Comparison of ENCODE assay signal across 15 cellular contexts in genomic region chr1:227731696-227732585, GRCh38.
"Had no signal": no experiment of that assay in that cellular context is flagged by ENCODE, and none has a peak within 500 bp of the region (broad histone marks: within the 10 kb centered on the region; RNA-seq: fewer than 3 reads in every experiment).

No MANE protein-coding gene starts in this region.

- H3K4me3 Mint-ChIP-seq: activated CD8-positive, alpha-beta memory T cell treated with anti-CD3 and anti-CD28 coated beads, Interleukin-2, amount 10 ng/mL, durations not matched to agents 7 days and 5 days had no signal

- H3K9me3 ChIP-seq: gastroesophageal sphincter, spleen, upper lobe of left lung had no signal

- H3K27ac Mint-ChIP-seq: activated CD8-positive, alpha-beta memory T cell treated with anti-CD3 and anti-CD28 coated beads, Interleukin-2, amount 10 ng/mL, durations not matched to agents 7 days and 5 days; activated naive CD4-positive, alpha-beta T cell treated with anti-CD3 and anti-CD28 coated beads, Interleukin-2, amount 50 U/mL, for 24 hours; stimulated activated naive CD8-positive, alpha-beta T cell treated with anti-CD3 and anti-CD28 coated beads, Interleukin-15, Interleukin-2, amounts not matched to agents 100 ng/mL and 50 ng/mL, for 24 hours had no signal

- H3K4me3 ChIP-seq: cardiac muscle cell, gastroesophageal sphincter, spleen, upper lobe of left lung had no signal

- H3K9me3 Mint-ChIP-seq: activated naive CD4-positive, alpha-beta T cell treated with anti-CD3 and anti-CD28 coated beads, Interleukin-2, amount 50 U/mL, for 24 hours; naive thymus-derived CD8-positive, alpha-beta T cell; stimulated activated naive CD8-positive, alpha-beta T cell treated with anti-CD3 and anti-CD28 coated beads, Interleukin-15, Interleukin-2, amounts not matched to agents 100 ng/mL and 50 ng/mL, for 24 hours had no signal

- H3K36me3 Mint-ChIP-seq: activated naive CD4-positive, alpha-beta T cell treated with anti-CD3 and anti-CD28 coated beads, Interleukin-2, amount 50 U/mL, for 24 hours had no signal

- DNase-seq: activated CD4-positive, alpha-beta T cell treated with anti-CD3 and anti-CD28 coated beads, Interleukin-2, amount 50 U/mL, for 48 hours; activated CD4-positive, CD25-positive, alpha-beta regulatory T cell treated with anti-CD3 and anti-CD28 coated beads, Interleukin-2, amount 50 U/mL, for 72 hours; activated effector memory CD4-positive, alpha-beta T cell treated with anti-CD3 and anti-CD28 coated beads, Interleukin-2, amount 50 U/mL, for 16 hours; activated T-cell treated with anti-CD3 and anti-CD28 coated beads, Interleukin-2, amount 50 U/mL, for 48 hours; mesenchymal stem cell; naive thymus-derived CD8-positive, alpha-beta T cell; nucleus accumbens; spleen had no signal

- H3K27ac ChIP-seq: upper lobe of left lung had no signal

- H3K27me3 Mint-ChIP-seq: activated naive CD4-positive, alpha-beta T cell treated with anti-CD3 and anti-CD28 coated beads, Interleukin-2, amount 50 U/mL, for 24 hours; naive thymus-derived CD8-positive, alpha-beta T cell had no signal

- H3K27me3 ChIP-seq: cardiac muscle cell, gastroesophageal sphincter had no signal

- ATAC-seq: activated CD8-positive, alpha-beta memory T cell treated with anti-CD3 and anti-CD28 coated beads, Interleukin-2, amount 10 ng/mL, durations not matched to agents 7 days and 5 days; gastroesophageal sphincter; naive thymus-derived CD8-positive, alpha-beta T cell; sciatic nerve had no signal
